In genomic region chr6:152050451-152051195, GRCh38 we compare ENCODE assay signal across 25 cellular contexts.
"Had no signal": no experiment of that assay in that cellular context is flagged by ENCODE, and none has a peak within 500 bp of the region (broad histone marks: within the 10 kb centered on the region; RNA-seq: fewer than 3 reads in every experiment).

No MANE protein-coding gene starts in this region.

- DNase-seq: activated CD4-positive, alpha-beta T cell treated with anti-CD3 and anti-CD28 coated beads for 48 hours; activated CD4-positive, alpha-beta T cell treated with anti-CD3 and anti-CD28 coated beads, Interleukin-2, amount 50 U/mL, for 48 hours; activated CD8-positive, alpha-beta memory T cell treated with anti-CD3 and anti-CD28 coated beads for 24 hours; activated gamma-delta T cell; activated naive CD4-positive, alpha-beta T cell treated with anti-CD3 and anti-CD28 coated beads, Interleukin-2, amount 10 ng/mL, durations not matched to agents 7 days and 5 days; activated naive CD8-positive, alpha-beta T cell treated with anti-CD3 and anti-CD28 coated beads, Interleukin-2, amount 10 ng/mL, durations not matched to agents 7 days and 5 days; amygdala; central memory CD4-positive, alpha-beta T cell; endodermal cell; gastrocnemius medialis; glutamatergic neuron; islet precursor cell; left cardiac atrium; left ventricle myocardium superior; posterior cingulate gyrus; right cardiac atrium; stimulated activated CD4-positive, alpha-beta T cell treated with anti-CD3 and anti-CD28 coated beads, Interleukin-4, amount 100 ng/mL, for 1 hour; stimulated activated naive CD8-positive, alpha-beta T cell treated with anti-CD3 and anti-CD28 coated beads, Interleukin-15, Interleukin-2, amounts not matched to agents 100 U/mL and 50 U/mL, for 24 hours; T-helper 9 cell; WERI-Rb-1 had no signal

- H3K79me2 ChIP-seq: hepatocyte had no signal

- H2AFZ ChIP-seq: hepatocyte had no signal

- H3K4me3 ChIP-seq: breast epithelium, gastrocnemius medialis, hepatocyte, thoracic aorta had no signal

- H3K4me2 ChIP-seq: hepatocyte had no signal

- H3K4me1 ChIP-seq: breast epithelium had no signal

- H3K9me3 ChIP-seq: breast epithelium, gastrocnemius medialis, thoracic aorta had no signal

- ATAC-seq: activated CD4-positive, CD25-positive, alpha-beta regulatory T cell treated with anti-CD3 and anti-CD28 coated beads, Interleukin-2, amount 50 U/mL, for 24 hours; esophagus mucosa; gastrocnemius medialis; left cardiac atrium; left ventricle myocardium superior; right cardiac atrium; stimulated activated naive CD8-positive, alpha-beta T cell treated with anti-CD3 and anti-CD28 coated beads, Interleukin-15, Interleukin-2, amounts not matched to agents 100 U/mL and 50 U/mL, for 24 hours had no signal

- H3K27me3 ChIP-seq: breast epithelium, gastrocnemius medialis, hepatocyte had no signal

- H3K36me3 ChIP-seq: breast epithelium, gastrocnemius medialis, thoracic aorta, WERI-Rb-1 had no signal

- H3K27ac ChIP-seq: breast epithelium, gastrocnemius medialis, hepatocyte, thoracic aorta, WERI-Rb-1 had no signal
